26 cellular contexts compared by ENCODE assay signal in the genomic region with DNA sequence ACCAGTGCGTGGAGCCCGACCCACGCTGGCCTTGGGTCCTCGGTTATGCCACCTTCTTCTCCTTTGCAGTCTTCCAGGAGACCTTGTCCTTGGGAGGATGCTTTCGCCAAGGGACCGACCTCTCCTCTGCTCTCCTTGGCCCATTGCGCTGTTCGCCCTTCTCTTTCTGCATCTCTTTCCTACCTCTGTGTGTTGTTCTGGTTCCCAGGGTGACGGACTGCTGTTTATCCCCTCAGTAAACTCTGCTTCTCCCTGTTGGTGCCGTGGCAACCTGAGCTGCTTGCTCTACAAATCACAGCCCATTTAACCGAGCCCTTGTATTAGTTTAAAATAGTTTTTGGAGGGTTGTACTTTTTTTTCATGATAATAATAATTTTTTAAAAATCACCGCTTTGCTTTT.
A peak's percentile ranks its signal among the peaks of the same experiment; 100 is the strongest.
DNase-seq lines count a peak whose midpoint lies in the region; ATAC-seq and TF ChIP-seq lines count a peak whose summit lies in the region.
"Had no signal": no experiment of that assay in that cellular context is flagged by ENCODE, and none has a peak within 500 bp of the region (broad histone marks: within the 10 kb centered on the region; RNA-seq: fewer than 3 reads in every experiment).

No MANE protein-coding gene starts in this region.

- ATAC-seq in GM18858 (IDR thresholded peaks at IDR 0.05; ENCODE audit: unreplicated experiment) = no peak
- ATAC-seq in activated T-cell treated with anti-CD3 and anti-CD28 coated beads, Interleukin-2, amount 50 U/mL, for 72 hours (replicated peaks in 1 of 2) = no peak
- ATAC-seq: effector memory CD8-positive, alpha-beta T cell; natural killer cell; SK-N-SH treated with all-trans-retinoic acid at 6 μM for 48 hours had no signal

- no peak overlapping the region for H2AK5ac ChIP-seq in mesendoderm (ENCODE audit: low read length)

- no peaks in the 10 kb centered on the region for H3K27me3 ChIP-seq in mesendoderm (ENCODE audit: insufficient read depth, low read length, poor library complexity)
- H3K27me3 ChIP-seq in stomach smooth muscle (ENCODE audit: control insufficient read depth in 1 of 2, insufficient read depth in 2 of 2, low read length in 2 of 2) = no peaks in the 10 kb centered on the region
- H3K27me3 ChIP-seq: brain microvascular endothelial cell had no signal

- no peak overlapping the region for H4K5ac ChIP-seq in mesendoderm (ENCODE audit: low read length)

- no peak overlapping the region for H2BK120ac ChIP-seq in mesendoderm (ENCODE audit: low read depth, low read length)

- peaks cover 85% of the 10 kb centered on the region for H3K4me1 Mint-ChIP-seq in brain
- H3K4me1 Mint-ChIP-seq in activated T-cell treated with anti-CD3 and anti-CD28 coated beads, Interleukin-2, amount 50 U/mL, for 72 hours (ENCODE audit: low read depth) = peaks cover 5% of the 10 kb centered on the region
- H3K4me1 Mint-ChIP-seq: activated B cell treated with CpG ODN at 0.5 μM for 24 hours, memory B cell had no signal

- TF ChIP-seq CTCF in brain (conservative IDR thresholded peaks at IDR 0.05) = no peak

- H3K4me3 ChIP-seq in mesendoderm (ENCODE audit: low read length) (no peak overlapping the region), stomach smooth muscle (ENCODE audit: low read length in 2 of 2) (peak overlapping the region in 1 of 2 donors; percentile 40)

- no CpG with 5 or more reads among the region's 12 CpGs for WGBS in mesendoderm (ENCODE audit: extremely low coverage, insufficient coverage, low lambda C conversion rate)

- peak; percentile 42 for DNase-seq in DMS153 (lab: John Stamatoyannopoulos, UW)
- no peak for DNase-seq in DMS153 treated with DMSO at 0.1 percent for 48 hours (lab: John Stamatoyannopoulos, UW; ENCODE audit: unreplicated experiment)
- DNase-seq in mesendoderm = peak; percentile 90
- no peak for DNase-seq in activated T-cell treated with anti-CD3 and anti-CD28 coated beads, Interleukin-2, amount 50 U/mL, for 72 hours
- no peak for DNase-seq in NCI-H1694 (lab: John Stamatoyannopoulos, UW)
- DNase-seq: activated B cell treated with CpG ODN at 0.5 μM for 24 hours; activated CD4-positive, alpha-beta T cell treated with anti-CD3 and anti-CD28 coated beads, Interleukin-2, amount 50 U/mL, for 48 hours; activated gamma-delta T cell treated with Interleukin-2 at 50 U/mL for 16 hours; brain microvascular endothelial cell; CD4-positive, alpha-beta T cell; DMS79; effector memory CD8-positive, alpha-beta T cell; natural killer cell; NCI-H1105 treated with DMSO at 0.1 percent for 48 hours; NCI-H2171; NCI-H524 treated with DMSO at 0.1 percent for 48 hours; stimulated activated CD8-positive, alpha-beta memory T cell treated with anti-CD3 and anti-CD28 coated beads, Interleukin-4, amount 100 ng/mL, for 48 hours; substantia nigra; T-helper 9 cell had no signal

- no peak overlapping the region for H3K23ac ChIP-seq in mesendoderm (ENCODE audit: low read length)

- H3K27ac ChIP-seq in mesendoderm (ENCODE audit: low read depth, low read length) (no peak overlapping the region), stomach smooth muscle (ENCODE audit: low read length) (peak overlapping the region; percentile 89)
- H3K27ac ChIP-seq: 22Rv1, brain microvascular endothelial cell, RWPE1 had no signal

- peaks cover 31% of the 10 kb centered on the region for H3K79me2 ChIP-seq in mesendoderm (ENCODE audit: control insufficient read depth, insufficient read depth, low read length)

- H3K27ac Mint-ChIP-seq in brain = peak overlapping the region in 4 of 5 experiments; percentile 0 to 77 (median 18)
- H3K27ac Mint-ChIP-seq in activated T-cell treated with anti-CD3 and anti-CD28 coated beads, Interleukin-2, amount 50 U/mL, for 72 hours = no peak overlapping the region
- H3K27ac Mint-ChIP-seq: activated B cell treated with CpG ODN at 0.5 μM for 24 hours; CD4-positive, alpha-beta T cell; effector memory CD8-positive, alpha-beta T cell; memory B cell; natural killer cell had no signal

- no peak overlapping the region for H4K8ac ChIP-seq in mesendoderm (ENCODE audit: low read depth, low read length)

- H3K36me3 ChIP-seq in mesendoderm (ENCODE audit: control insufficient read depth, insufficient read depth, low read length) (no peaks in the 10 kb centered on the region), stomach smooth muscle (ENCODE audit: control insufficient read depth in 2 of 2, insufficient read depth in 2 of 2, low read length in 2 of 2) (no peaks in the 10 kb centered on the region)
- H3K36me3 ChIP-seq: brain microvascular endothelial cell had no signal

- H2BK15ac ChIP-seq in mesendoderm (replicated peaks; ENCODE audit: low read depth) = no peak overlapping the region

- H3K4me2 ChIP-seq in mesendoderm (ENCODE audit: low read length) = no peak overlapping the region

- H3K4ac ChIP-seq in mesendoderm (ENCODE audit: low read depth, low read length) = no peak overlapping the region

- no peak overlapping the region for H3K56ac ChIP-seq in mesendoderm (ENCODE audit: low read length)

- H3K27me3 Mint-ChIP-seq in brain = no peaks in the 10 kb centered on the region
- peaks cover 7% of the 10 kb centered on the region for H3K27me3 Mint-ChIP-seq in activated T-cell treated with anti-CD3 and anti-CD28 coated beads, Interleukin-2, amount 50 U/mL, for 72 hours (ENCODE audit: low read depth)
- H3K27me3 Mint-ChIP-seq: activated B cell treated with CpG ODN at 0.5 μM for 24 hours; CD4-positive, alpha-beta T cell had no signal

- peak overlapping the region in 1 of 5 experiments; percentile 10 for H3K4me3 Mint-ChIP-seq in brain
- no peak overlapping the region for H3K4me3 Mint-ChIP-seq in activated T-cell treated with anti-CD3 and anti-CD28 coated beads, Interleukin-2, amount 50 U/mL, for 72 hours
- H3K4me3 Mint-ChIP-seq: activated B cell treated with CpG ODN at 0.5 μM for 24 hours; CD4-positive, alpha-beta T cell; effector memory CD8-positive, alpha-beta T cell; memory B cell; natural killer cell had no signal

- H3K79me1 ChIP-seq in mesendoderm (ENCODE audit: low read length) = peaks cover 36% of the 10 kb centered on the region

- no peak overlapping the region for H3K18ac ChIP-seq in mesendoderm (ENCODE audit: low read length)

- no peak overlapping the region for H2BK5ac ChIP-seq in mesendoderm (ENCODE audit: low read length)

- H3K9me3 Mint-ChIP-seq in brain = no peaks in the 10 kb centered on the region
- no peaks in the 10 kb centered on the region for H3K9me3 Mint-ChIP-seq in activated T-cell treated with anti-CD3 and anti-CD28 coated beads, Interleukin-2, amount 50 U/mL, for 72 hours
- H3K9me3 Mint-ChIP-seq: activated B cell treated with CpG ODN at 0.5 μM for 24 hours; CD4-positive, alpha-beta T cell; effector memory CD8-positive, alpha-beta T cell; memory B cell; natural killer cell had no signal

- no peaks in the 10 kb centered on the region for H3K9me3 ChIP-seq in stomach smooth muscle (ENCODE audit: control insufficient read depth in 2 of 2, low read length in 2 of 2)

- H3K36me3 Mint-ChIP-seq in brain = no peaks in the 10 kb centered on the region
- no peaks in the 10 kb centered on the region for H3K36me3 Mint-ChIP-seq in activated T-cell treated with anti-CD3 and anti-CD28 coated beads, Interleukin-2, amount 50 U/mL, for 72 hours (ENCODE audit: insufficient read depth in 2 of 2)
- H3K36me3 Mint-ChIP-seq: memory B cell, natural killer cell had no signal

- H3K4me1 ChIP-seq in mesendoderm (ENCODE audit: control insufficient read depth, low read depth, low read length) (peaks cover 9% of the 10 kb centered on the region), stomach smooth muscle (ENCODE audit: control insufficient read depth, insufficient read depth, low read length) (peaks cover 83% of the 10 kb centered on the region)

- H3K9ac ChIP-seq in mesendoderm (ENCODE audit: low read length) (no peak overlapping the region), stomach smooth muscle (ENCODE audit: low read length in 2 of 2) (no peak overlapping the region)

Comparison
In these comparisons a context has a peak if more than half of its experiments do, and no peak if none do; other contexts are left out.
1. DNase-seq: peak in DMS153 (single experiment) and mesendoderm (single experiment); none in DMS153 treated with DMSO at 0.1 percent for 48 hours (single experiment), activated T-cell treated with anti-CD3 and anti-CD28 coated beads, Interleukin-2, amount 50 U/mL, for 72 hours (0 of 2) and NCI-H1694 (single experiment).